Comparison of ENCODE assay signal across 8 cellular contexts in genomic region chr11:124739479-124740276, GRCh38. TPM values are rescaled to one million over a fixed set of nuclear protein-coding genes. Genes with fewer than 3 reads are reported as not detected.
A peak's percentile ranks its signal among the peaks of the same experiment; 100 is the strongest.
DNase-seq lines count a peak whose midpoint lies in the region; ATAC-seq, FAIRE-seq and TF ChIP-seq lines count a peak whose summit lies in the region.

TSS of gene NRGN (plus strand) at chr11:124739942. CDS start at chr11:124740085, 143 bp downstream.

- H3K9me3 Mint-ChIP-seq in activated T-helper 17 cell treated with anti-CD3 and anti-CD28 coated beads, Interleukin-2, amount 50 U/mL, for 72 hours: no peaks in the 10 kb centered on the region
- H3K9me3 Mint-ChIP-seq in natural killer cell treated with Interleukin-12 subunit alpha and Interleukin-12 subunit beta and Interleukin-15 and Interleukin-18, amount 100 ng/mL, for 72 hours: no peaks in the 10 kb centered on the region

- TF ChIP-seq CTCF in fibroblast of pulmonary artery (IDR thresholded peaks at IDR 0.05; ENCODE audit: low read length, missing control alignments): no peak

- H3K27me3 Mint-ChIP-seq in activated T-helper 17 cell treated with anti-CD3 and anti-CD28 coated beads, Interleukin-2, amount 50 U/mL, for 72 hours: no peaks in the 10 kb centered on the region
- H3K27me3 Mint-ChIP-seq in natural killer cell treated with Interleukin-12 subunit alpha and Interleukin-12 subunit beta and Interleukin-15 and Interleukin-18, amount 100 ng/mL, for 72 hours: peaks cover 36 to 52% of the 10 kb centered on the region in 2 donors

- ATAC-seq in GM21825 (IDR thresholded peaks at IDR 0.05; ENCODE audit: unreplicated experiment): peak; percentile 98
- ATAC-seq in activated T-helper 17 cell treated with anti-CD3 and anti-CD28 coated beads, Interleukin-2, amount 50 U/mL, for 72 hours (replicated peaks): peak; percentile 94
- ATAC-seq in natural killer cell treated with Interleukin-12 subunit alpha and Interleukin-12 subunit beta and Interleukin-15 and Interleukin-18, amount 100 ng/mL, for 72 hours: peak; percentile 97

- H3K4me1 Mint-ChIP-seq in activated T-helper 17 cell treated with anti-CD3 and anti-CD28 coated beads, Interleukin-2, amount 50 U/mL, for 72 hours: peaks cover 12% of the 10 kb centered on the region
- peaks cover 6 to 16% of the 10 kb centered on the region in 2 donors for H3K4me1 Mint-ChIP-seq in natural killer cell treated with Interleukin-12 subunit alpha and Interleukin-12 subunit beta and Interleukin-15 and Interleukin-18, amount 100 ng/mL, for 72 hours (ENCODE audit: low read depth in 2 of 2)

- DNase-seq in DMS79 treated with DMSO at 0.1 percent for 48 hours (lab: John Stamatoyannopoulos, UW) (peak; percentile 92), KG1 (lab: John Stamatoyannopoulos, UW) (peak; percentile 84), RCC 7860 (ENCODE audit: low spot score) (peak; percentile 66), fibroblast of pulmonary artery (ENCODE audit: low read depth) (peak; percentile 90)
- DNase-seq in natural killer cell treated with Interleukin-12 subunit alpha and Interleukin-12 subunit beta and Interleukin-15 and Interleukin-18, amount 100 ng/mL, for 72 hours (ENCODE audit: low spot score): peak; percentile 87
- peak; percentile 64 to 81 (median 78) for DNase-seq in stimulated activated naive CD4-positive, alpha-beta T cell (lab: John Stamatoyannopoulos, UW)

- FAIRE-seq in RCC 7860 (lab: Jason Lieb, UNC): no peak

- no peaks in the 10 kb centered on the region for H3K36me3 Mint-ChIP-seq in activated T-helper 17 cell treated with anti-CD3 and anti-CD28 coated beads, Interleukin-2, amount 50 U/mL, for 72 hours (ENCODE audit: low read depth)
- no peaks in the 10 kb centered on the region for H3K36me3 Mint-ChIP-seq in natural killer cell treated with Interleukin-12 subunit alpha and Interleukin-12 subunit beta and Interleukin-15 and Interleukin-18, amount 100 ng/mL, for 72 hours

- peak within 1 kb of the TSS; percentile 20 for H3K27ac Mint-ChIP-seq in activated T-helper 17 cell treated with anti-CD3 and anti-CD28 coated beads, Interleukin-2, amount 50 U/mL, for 72 hours
- peak within 1 kb of the TSS in 1 of 2 donors; percentile 68 for H3K27ac Mint-ChIP-seq in natural killer cell treated with Interleukin-12 subunit alpha and Interleukin-12 subunit beta and Interleukin-15 and Interleukin-18, amount 100 ng/mL, for 72 hours

- H3K4me3 Mint-ChIP-seq in activated T-helper 17 cell treated with anti-CD3 and anti-CD28 coated beads, Interleukin-2, amount 50 U/mL, for 72 hours: peak within 1 kb of the TSS; percentile 88
- H3K4me3 Mint-ChIP-seq in natural killer cell treated with Interleukin-12 subunit alpha and Interleukin-12 subunit beta and Interleukin-15 and Interleukin-18, amount 100 ng/mL, for 72 hours: peak within 1 kb of the TSS; percentile 83

- peak within 1 kb of the TSS; percentile 65 for H3K4me3 ChIP-seq in fibroblast of pulmonary artery (replicated peaks; ENCODE audit: low read depth, low read length)

RNA-seq across cellular contexts. Expression of gene NRGN, which starts in this region (rescaled TPM):
- 1 to 10 TPM; 7.3 to 8.0 TPM for total RNA-seq in activated T-helper 17 cell treated with anti-CD3 and anti-CD28 coated beads, Interleukin-2, amount 50 U/mL, for 72 hours
- 1 to 10 TPM in 1 of 2 donors, under 1 TPM in 1; 0.57 to 5.4 TPM for total RNA-seq in natural killer cell treated with Interleukin-12 subunit alpha and Interleukin-12 subunit beta and Interleukin-15 and Interleukin-18, amount 100 ng/mL, for 72 hours

Comparison
In these comparisons a context has a peak if more than half of its experiments do, and no peak if none do; other contexts are left out.
1. Peak in every context shown above with its lines: DNase-seq, ATAC-seq and H3K4me3 ChIP-seq.